Comparison of ENCODE assay signal across 19 cellular contexts in genomic region chr20:33578510-33578909, GRCh38.
A peak's percentile ranks its signal among the peaks of the same experiment; 100 is the strongest.
DNase-seq lines count a peak whose midpoint lies in the region; ATAC-seq and TF ChIP-seq lines count a peak whose summit lies in the region.
"Had no signal": no experiment of that assay in that cellular context is flagged by ENCODE, and none has a peak within 500 bp of the region (broad histone marks: within the 10 kb centered on the region; RNA-seq: fewer than 3 reads in every experiment).

No MANE protein-coding gene starts in this region.

- H3K27ac ChIP-seq in WERI-Rb-1 = no peak overlapping the region
- no peak overlapping the region for H3K27ac ChIP-seq in foreskin keratinocyte
- H3K27ac ChIP-seq: adrenal gland, gastroesophageal sphincter, left lung, neural progenitor cell had no signal

- peaks cover 12% of the 10 kb centered on the region for H3K4me1 ChIP-seq in foreskin keratinocyte
- H3K4me1 ChIP-seq: adrenal gland, neural progenitor cell had no signal

- H3K4me3 ChIP-seq in HFF-Myc (replicated peaks; ENCODE audit: low read depth, low read length) (no peak overlapping the region), WERI-Rb-1 (ENCODE audit: low read depth, low read length) (no peak overlapping the region)
- H3K4me3 ChIP-seq: adrenal gland, gastroesophageal sphincter, left lung, neural progenitor cell had no signal

- H3K9me3 ChIP-seq in WERI-Rb-1 (ENCODE audit: severe bottlenecking) = no peaks in the 10 kb centered on the region
- H3K9me3 ChIP-seq: adrenal gland, gastroesophageal sphincter, left lung had no signal

- no peaks in the 10 kb centered on the region for H3K36me3 ChIP-seq in WERI-Rb-1
- H3K36me3 ChIP-seq: adrenal gland, gastroesophageal sphincter, left lung, neural progenitor cell had no signal

- DNase-seq in AG20443 (ENCODE audit: low spot score) = peak; percentile 57
- peak; percentile 95 for DNase-seq in HFF-Myc (ENCODE audit: extremely low read depth, low read depth)
- DNase-seq in astrocyte of the hippocampus (ENCODE audit: low read depth, low spot score) = peak; percentile 12
- DNase-seq in iris pigment epithelial cell (ENCODE audit: low read depth) = peak; percentile 28
- no peak for DNase-seq in activated CD4-positive, alpha-beta T cell treated with anti-CD3 and anti-CD28 coated beads, Interleukin-2, amount 50 U/mL, for 4 hours
- DNase-seq in WERI-Rb-1 = no peak
- no peak for DNase-seq in foreskin keratinocyte
- DNase-seq: activated CD4-positive, CD25-positive, alpha-beta regulatory T cell treated with anti-CD3 and anti-CD28 coated beads, Interleukin-2, amount 50 U/mL, for 72 hours; activated CD8-positive, alpha-beta memory T cell treated with anti-CD3 and anti-CD28 coated beads, Interleukin-2, amount 10 ng/mL, durations not matched to agents 7 days and 5 days; adrenal gland; DMS153; left lung; NCI-H1694 treated with DMSO at 0.1 percent for 48 hours; stimulated activated CD4-positive, alpha-beta T cell treated with anti-CD3 and anti-CD28 coated beads, Interleukin-12 subunit alpha, Interleukin-12 subunit beta, amount 100 ng/mL, for 4 hours; T1000 had no signal

- no peaks in the 10 kb centered on the region for H3K27me3 ChIP-seq in WERI-Rb-1 (ENCODE audit: insufficient read depth, low read depth, severe bottlenecking)
- H3K27me3 ChIP-seq in foreskin keratinocyte = no peaks in the 10 kb centered on the region
- H3K27me3 ChIP-seq: adrenal gland, gastroesophageal sphincter, left lung, neural progenitor cell had no signal

- TF ChIP-seq CTCF in HFF-Myc (IDR thresholded peaks at IDR 0.05; ENCODE audit: low read depth, low read length, missing control alignments) (no peak), WERI-Rb-1 (IDR thresholded peaks at IDR 0.05; ENCODE audit: low read depth, low read length) (no peak), foreskin keratinocyte (conservative IDR thresholded peaks at IDR 0.05) (no peak)

- ATAC-seq in GM18502 (IDR thresholded peaks at IDR 0.05; ENCODE audit: poor library complexity, unreplicated experiment) (no peak), foreskin keratinocyte (no peak)
- ATAC-seq: activated CD8-positive, alpha-beta memory T cell treated with anti-CD3 and anti-CD28 coated beads, Interleukin-2, amount 10 ng/mL, durations not matched to agents 7 days and 5 days; gastroesophageal sphincter; HepG2; left lung had no signal

Comparison
In these comparisons a context has a peak if more than half of its experiments do, and no peak if none do; other contexts are left out.
1. DNase-seq: peak in AG20443 (single experiment), HFF-Myc (single experiment), astrocyte of the hippocampus (single experiment) and iris pigment epithelial cell (single experiment); none in activated CD4-positive, alpha-beta T cell treated with anti-CD3 and anti-CD28 coated beads, Interleukin-2, amount 50 U/mL, for 4 hours (0 of 2), WERI-Rb-1 (single experiment) and foreskin keratinocyte (0 of 2).